In the genomic region with DNA sequence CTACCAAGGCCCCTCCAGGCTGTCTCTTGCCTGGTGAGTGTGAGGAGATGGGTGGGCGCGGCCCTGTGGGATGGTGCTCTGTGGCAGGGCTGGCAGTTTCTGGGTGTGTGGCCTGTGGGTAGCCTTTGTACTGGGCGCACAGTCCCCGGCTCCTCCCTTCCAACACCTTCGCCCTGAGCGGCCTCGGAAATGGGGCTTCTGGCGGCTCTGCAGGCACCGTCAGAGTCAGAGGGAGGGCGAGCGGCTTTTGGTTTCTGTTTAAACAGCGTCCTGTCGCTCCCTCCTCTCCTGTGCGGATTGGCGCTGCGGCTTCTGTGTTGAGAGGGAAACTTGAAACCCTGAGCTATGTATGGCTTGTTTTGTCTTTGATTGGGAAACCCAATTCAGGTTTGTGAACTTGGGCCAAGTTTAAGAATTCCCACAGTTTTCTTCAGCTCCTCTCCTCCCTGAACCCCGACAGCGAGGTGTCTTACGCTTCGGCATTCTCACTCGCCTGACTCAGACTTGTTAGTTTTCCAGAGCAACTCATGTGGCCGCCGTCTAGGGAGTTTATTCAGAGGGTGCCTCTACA, we compare ENCODE assay signal across 11 cellular contexts. TPM values are rescaled to one million over a fixed set of nuclear protein-coding genes. Genes with fewer than 3 reads are reported as not detected.
A peak's percentile ranks its signal among the peaks of the same experiment; 100 is the strongest.
DNase-seq lines count a peak whose midpoint lies in the region; ATAC-seq and TF ChIP-seq lines count a peak whose summit lies in the region.
"Had no signal": no experiment of that assay in that cellular context is flagged by ENCODE, and none has a peak within 500 bp of the region (broad histone marks: within the 10 kb centered on the region; RNA-seq: fewer than 3 reads in every experiment).

No MANE protein-coding gene starts in this region.

- H3K27me3 Mint-ChIP-seq in naive thymus-derived CD4-positive, alpha-beta T cell, result no peaks in the 10 kb centered on the region

- H3K36me3 ChIP-seq in brain microvascular endothelial cell (replicated peaks), result no peaks in the 10 kb centered on the region
- H3K36me3 ChIP-seq in naive thymus-derived CD4-positive, alpha-beta T cell (ENCODE audit: control insufficient read depth in 2 of 3, insufficient read depth in 3 of 3, low read length in 3 of 3), result peaks cover 0 to 8% (median 0%) of the 10 kb centered on the region in 3 experiments

- H3K4me1 Mint-ChIP-seq in naive thymus-derived CD4-positive, alpha-beta T cell, result peaks cover 6 to 18% (median 14%) of the 10 kb centered on the region in 7 donors

- H3K27ac Mint-ChIP-seq in naive thymus-derived CD4-positive, alpha-beta T cell, result peak overlapping the region in 4 of 9 donors; percentile 53 to 81 (median 68)
- H3K27ac Mint-ChIP-seq: dendritic cell treated with granulocyte-macrophage colony-stimulating factor and Interleukin-4, amounts not matched to agents 40 ng/mL and 50 ng/mL, for 4 days had no signal

- peak; percentile 31 for DNase-seq in stimulated activated naive CD4-positive, alpha-beta T cell treated with Interleukin-2 at 50 U/mL for 16 hours (lab: John Stamatoyannopoulos, UW)
- no peak for DNase-seq in stimulated activated naive CD4-positive, alpha-beta T cell (lab: John Stamatoyannopoulos, UW)
- DNase-seq in brain microvascular endothelial cell (peak; percentile 20), GM03348 (ENCODE audit: low spot score) (no peak)
- peak in 3 of 9 donors; percentile 18 to 36 (median 19) for DNase-seq in naive thymus-derived CD4-positive, alpha-beta T cell
- DNase-seq: GDM1 had no signal

- peaks cover 4 to 25% (median 10%) of the 10 kb centered on the region in 5 donors for H3K36me3 Mint-ChIP-seq in naive thymus-derived CD4-positive, alpha-beta T cell

- CTCF ChIA-PET in naive thymus-derived CD4-positive, alpha-beta T cell (lab: Charles Lee), result no interaction called here

- peak overlapping the region in 6 of 10 donors; percentile 16 to 77 (median 46) for H3K4me3 Mint-ChIP-seq in naive thymus-derived CD4-positive, alpha-beta T cell
- H3K4me3 Mint-ChIP-seq: dendritic cell treated with granulocyte-macrophage colony-stimulating factor and Interleukin-4, amounts not matched to agents 40 ng/mL and 50 ng/mL, for 4 days had no signal

- H3K27ac ChIP-seq in brain microvascular endothelial cell, result no peak overlapping the region
- H3K27ac ChIP-seq in naive thymus-derived CD4-positive, alpha-beta T cell (ENCODE audit: low read depth, low read length), result no peak overlapping the region

- intact Hi-C loops in naive thymus-derived CD4-positive, alpha-beta T cell (cut with micrococcal nuclease), result loop anchor here in 1 of 2 donors (2.0 kb wide), 1 partner anchor 17 kb away; no protein-coding TSS in a partner anchor

- no peaks in the 10 kb centered on the region for H3K9me3 ChIP-seq in naive thymus-derived CD4-positive, alpha-beta T cell (ENCODE audit: control insufficient read depth in 2 of 3, low read length in 3 of 3)

- POLR2A ChIA-PET in naive thymus-derived CD4-positive, alpha-beta T cell (lab: Charles Lee), result no interaction called here

- peak; percentile 87 for ATAC-seq in naive thymus-derived CD4-positive, alpha-beta T cell
- ATAC-seq in HG03095 (IDR thresholded peaks at IDR 0.05; ENCODE audit: unreplicated experiment) (no peak), HG02763 (IDR thresholded peaks at IDR 0.05; ENCODE audit: unreplicated experiment) (no peak), HG02970 (IDR thresholded peaks at IDR 0.05; ENCODE audit: low FRiP score, unreplicated experiment) (no peak)

- TF ChIP-seq CTCF in brain microvascular endothelial cell (IDR thresholded peaks at IDR 0.05; ENCODE audit: low read depth, low read length, missing control alignments), result no peak

- in situ Hi-C loops in brain microvascular endothelial cell (cut with HindIII; ENCODE audit: low pct_ligation_motif_present, low sequenced_read_pairs), result no loop called here

- no peaks in the 10 kb centered on the region for H3K27me3 ChIP-seq in brain microvascular endothelial cell (replicated peaks)
- no peaks in the 10 kb centered on the region for H3K27me3 ChIP-seq in naive thymus-derived CD4-positive, alpha-beta T cell (ENCODE audit: control insufficient read depth in 2 of 2, insufficient read depth in 2 of 2, low read length in 2 of 2)

- H3K4me1 ChIP-seq in naive thymus-derived CD4-positive, alpha-beta T cell (ENCODE audit: control insufficient read depth in 2 of 2, insufficient read depth in 2 of 2, low read length in 2 of 2), result no peaks in the 10 kb centered on the region

- no peaks in the 10 kb centered on the region for H3K9me3 Mint-ChIP-seq in naive thymus-derived CD4-positive, alpha-beta T cell
- H3K9me3 Mint-ChIP-seq: dendritic cell treated with granulocyte-macrophage colony-stimulating factor and Interleukin-4, amounts not matched to agents 40 ng/mL and 50 ng/mL, for 4 days had no signal

- H3K4me3 ChIP-seq in brain microvascular endothelial cell (ENCODE audit: low read depth, low read length), result peak overlapping the region; percentile 20
- no peak overlapping the region for H3K4me3 ChIP-seq in naive thymus-derived CD4-positive, alpha-beta T cell (ENCODE audit: low read length)

RNA-seq across cellular contexts. Expression of a gene that starts 8.3 kb away (rescaled TPM):
- total RNA-seq in naive thymus-derived CD4-positive, alpha-beta T cell, result not detected
- polyA plus RNA-seq in naive thymus-derived CD4-positive, alpha-beta T cell, result under 1 TPM in 1 of 2 donors, not detected in 1; 0.13 TPM
- total RNA-seq: subcutaneous adipose tissue had no signal

Comparison
In these comparisons a context has a peak if more than half of its experiments do, and no peak if none do; other contexts are left out.
1. DNase-seq: peak in stimulated activated naive CD4-positive, alpha-beta T cell treated with Interleukin-2 at 50 U/mL for 16 hours (single experiment) and brain microvascular endothelial cell (single experiment); none in stimulated activated naive CD4-positive, alpha-beta T cell (0 of 6) and GM03348 (single experiment).